ENCODE assay signal across 8 cellular contexts in genomic region chr22:30287626-30288413, GRCh38. TPM values are rescaled to one million over a fixed set of nuclear protein-coding genes. Genes with fewer than 3 reads are reported as not detected.
DNase-seq lines count a peak whose midpoint lies in the region; ATAC-seq and TF ChIP-seq lines count a peak whose summit lies in the region.

No MANE protein-coding gene starts in this region.

- intact Hi-C loops in adrenal gland (cut with DNase I), result loop anchor here (5.0 kb wide), 2 partner anchors 39 to 99 kb away; partner anchors contain the start of genes RNF215 (in 1 of the 2) and TBC1D10A (in 1 of the 2)
- intact Hi-C loops in cardiac septum (cut with DNase I), result loop anchor here (1.0 to 2.0 kb wide), 2 partner anchors 39 to 98 kb away; partner anchors contain the start of gene TBC1D10A

- ATAC-seq in thoracic aorta (ENCODE audit: insufficient number of reproducible peaks, low FRiP score, low read depth), result peak; percentile 47
- ATAC-seq in HG03039 (IDR thresholded peaks at IDR 0.05; ENCODE audit: unreplicated experiment), result no peak

- peak; percentile 62 to 88 (median 76) for TF ChIP-seq CTCF in adrenal gland (IDR thresholded peaks at IDR 0.05)
- TF ChIP-seq CTCF in parathyroid adenoma (IDR thresholded peaks at IDR 0.05), result peak; percentile 71
- TF ChIP-seq CTCF in thoracic aorta (IDR thresholded peaks at IDR 0.05), result peak; percentile 78

- H3K27ac ChIP-seq in adrenal gland, result peak overlapping the region in 4 of 5 donors; percentile 68 to 92 (median 85)
- peak overlapping the region; percentile 98 for H3K27ac ChIP-seq in parathyroid adenoma
- H3K27ac ChIP-seq in thoracic aorta, result peak overlapping the region; percentile 96

- peak in 1 of 2 donors; percentile 27 for TF ChIP-seq POLR2A in adrenal gland (IDR thresholded peaks at IDR 0.05)

- peak overlapping the region in 2 of 4 donors; percentile 52 to 53 for H3K4me3 ChIP-seq in adrenal gland
- H3K4me3 ChIP-seq in parathyroid adenoma (ENCODE audit: low read depth, low read length), result peak overlapping the region; percentile 88
- peak overlapping the region; percentile 75 for H3K4me3 ChIP-seq in thoracic aorta

- 5 to 25% (median 9%) methylated on average over 3 to 5 of the region's 5 CpGs for WGBS in adrenal gland, 4 donors

- H3K79me2 ChIP-seq in parathyroid adenoma, result no peaks in the 10 kb centered on the region

- peak; percentile 95 for DNase-seq in EH (ENCODE audit: low read depth)
- DNase-seq in LHCN-M2 (ENCODE audit: low read depth), result peak; percentile 86
- DNase-seq in T follicular helper cell (ENCODE audit: low read depth), result peak; percentile 83
- peak; percentile 80 to 95 (median 89) for DNase-seq in adrenal gland
- peak; percentile 91 for DNase-seq in cardiac septum (ENCODE audit: low spot score)
- no peak for DNase-seq in thoracic aorta (ENCODE audit: low spot score)

- H3K4me1 ChIP-seq in adrenal gland (replicated peaks in 1 of 2) (peaks cover 30 to 40% of the 10 kb centered on the region in 2 donors), parathyroid adenoma (peaks cover 22% of the 10 kb centered on the region), thoracic aorta (ENCODE audit: control insufficient read depth in 1 of 2, low read depth in 2 of 2) (peaks cover 16 to 42% of the 10 kb centered on the region in 2 donors)

- H3K9me3 ChIP-seq in adrenal gland (replicated peaks in 1 of 3), result no peaks in the 10 kb centered on the region
- H3K9me3 ChIP-seq in parathyroid adenoma (ENCODE audit: control insufficient read depth, low read length), result no peaks in the 10 kb centered on the region
- H3K9me3 ChIP-seq in thoracic aorta, result no peaks in the 10 kb centered on the region

- H3K27me3 ChIP-seq in adrenal gland (no peaks in the 10 kb centered on the region), parathyroid adenoma (ENCODE audit: control insufficient read depth, insufficient read depth, low read length) (no peaks in the 10 kb centered on the region), thoracic aorta (replicated peaks; ENCODE audit: insufficient read depth) (no peaks in the 10 kb centered on the region)

- no peak overlapping the region for H2AFZ ChIP-seq in parathyroid adenoma

- peaks cover 0 to 27% of the 10 kb centered on the region in 2 donors for H3K36me3 ChIP-seq in adrenal gland (replicated peaks in 1 of 2)
- H3K36me3 ChIP-seq in parathyroid adenoma (ENCODE audit: control insufficient read depth, insufficient read depth, low read length), result no peaks in the 10 kb centered on the region
- peaks cover 33% of the 10 kb centered on the region for H3K36me3 ChIP-seq in thoracic aorta

- peak overlapping the region; percentile 95 for H3K4me2 ChIP-seq in parathyroid adenoma (ENCODE audit: low read length)

- H3K9ac ChIP-seq in parathyroid adenoma, result no peak overlapping the region

RNA-seq across cellular contexts. Expression of gene CASTOR1, which starts 1.5 kb away (rescaled TPM):
- total RNA-seq in LHCN-M2 (2014; rRNA removed), result 8.7 and 19.1 TPM in 2 replicates
- polyA plus RNA-seq in LHCN-M2 (2012), result 18.3 TPM
- 10 to 100 TPM in 5 of 8 donors, 1 to 10 TPM in 3; 5.5 to 20.1 (median 13.8) TPM for total RNA-seq in adrenal gland
- polyA plus RNA-seq in adrenal gland, result 10 to 100 TPM in 2 of 3 donors, 1 to 10 TPM in 1; 2.4 to 18.3 (median 15.1) TPM
- total RNA-seq in cardiac septum, result 5.0 TPM
- total RNA-seq in thoracic aorta, result 10 to 100 TPM in 1 of 2 donors, 1 to 10 TPM in 1; 7.5 to 22.6 TPM

RNA-seq across cellular contexts. Expression of gene OSM, which starts 21.2 kb away (rescaled TPM):
- not detected in 2 replicates for total RNA-seq in LHCN-M2 (2014; rRNA removed)
- polyA plus RNA-seq in LHCN-M2 (2012), result not detected
- total RNA-seq in adrenal gland, result 1 to 10 TPM in 6 of 8 donors, under 1 TPM in 2; 0.85 to 8.1 (median 1.9) TPM
- 1 to 10 TPM in 1 of 3 donors, under 1 TPM in 2; 0.44 to 1.6 (median 0.56) TPM for polyA plus RNA-seq in adrenal gland
- total RNA-seq in cardiac septum, result 0.32 TPM
- total RNA-seq in thoracic aorta, result 10 to 100 TPM in 1 of 2 donors, 1 to 10 TPM in 1; 3.5 to 27.1 TPM

RNA-seq across cellular contexts. Expression of gene TBC1D10A, which starts 38.9 kb away (rescaled TPM):
- 21.6 and 27.6 TPM in 2 replicates for total RNA-seq in LHCN-M2 (2014; rRNA removed)
- polyA plus RNA-seq in LHCN-M2 (2012), result 24.9 TPM
- 10 to 100 TPM; 22.0 to 55.0 (median 31.8) TPM for total RNA-seq in adrenal gland
- 10 to 100 TPM; 11.7 to 23.2 (median 14.2) TPM for polyA plus RNA-seq in adrenal gland
- 5.7 TPM for total RNA-seq in cardiac septum
- total RNA-seq in thoracic aorta, result 10 to 100 TPM; 31.5 to 54.2 TPM

RNA-seq across cellular contexts. Expression of gene LIF, which starts 41.3 kb away (rescaled TPM):
- 23.1 and 23.3 TPM in 2 replicates for total RNA-seq in LHCN-M2 (2014; rRNA removed)
- 63.2 TPM for polyA plus RNA-seq in LHCN-M2 (2012)
- 1 to 10 TPM in 6 of 8 donors, under 1 TPM in 2; 0.69 to 9.3 (median 2.6) TPM for total RNA-seq in adrenal gland
- 1 to 10 TPM in 2 of 3 donors, under 1 TPM in 1; 0.49 to 2.4 (median 1.4) TPM for polyA plus RNA-seq in adrenal gland
- 0.78 TPM for total RNA-seq in cardiac septum
- 10 to 100 TPM in 1 of 2 donors, 1 to 10 TPM in 1; 1.4 to 11.3 TPM for total RNA-seq in thoracic aorta
